ENCODE assay signal across 1 cellular context in the genomic region with DNA sequence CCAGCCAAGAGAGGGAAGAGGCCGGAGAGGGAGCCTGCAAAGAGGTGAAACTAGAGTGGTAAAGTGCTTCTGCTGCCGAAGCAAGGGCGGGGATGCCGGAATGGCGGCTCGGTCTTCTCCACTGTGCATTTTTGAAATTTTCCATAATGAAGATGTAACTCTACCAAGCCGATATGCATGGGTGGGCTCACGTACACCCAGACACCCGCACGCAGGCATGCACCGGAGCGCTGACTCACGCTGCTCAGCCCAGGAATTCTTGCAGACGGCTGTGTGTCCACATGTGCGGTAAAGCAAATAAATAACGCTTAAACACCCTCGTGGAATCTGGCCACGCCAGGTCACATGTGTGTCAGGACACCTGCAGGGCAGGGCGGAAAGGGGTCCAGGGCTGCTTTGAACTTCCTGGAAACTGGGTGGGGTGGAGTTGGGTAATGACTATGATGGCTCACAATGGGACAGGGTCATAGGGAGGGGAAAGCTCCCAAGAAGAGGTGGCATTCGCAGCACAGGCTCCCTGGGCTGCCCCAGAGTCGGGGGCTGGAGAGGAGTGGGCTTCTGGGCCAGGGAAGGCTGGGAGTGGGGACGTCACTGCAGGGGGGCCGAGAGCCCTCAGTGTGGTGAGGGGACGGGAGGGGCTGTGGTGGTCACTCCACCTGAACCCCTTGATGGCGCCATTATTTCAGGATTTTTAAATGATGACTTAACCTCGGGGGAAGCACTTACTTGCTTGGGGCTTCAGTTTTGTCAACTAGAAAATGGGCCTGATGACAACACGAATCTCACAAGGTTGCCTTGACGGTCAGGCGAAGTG.
TF ChIP-seq lines count a peak whose summit lies in the region.

No MANE protein-coding gene starts in this region.

TF ChIP-seq in HepG2, 621 proteins besides CTCF, POLR2A, EP300 and RAD21 (continued from another document and continues in another):
- TF ChIP-seq DZIP1 (CRISPR knock-in tag; IDR thresholded peaks at IDR 0.05) = 0 out of 2 replicates have a peak, but pooled peaks have one; percentile 13
- TF ChIP-seq HMG20B (CRISPR knock-in tag; conservative IDR thresholded peaks at IDR 0.05) = peak; percentile 61; the same call in 1 of the 2 replicates
- peak; percentile 98 for TF ChIP-seq ZBTB20 (CRISPR knock-in tag; IDR thresholded peaks at IDR 0.05; ENCODE audit: borderline replicate concordance, low read depth)
- peak; percentile 21; the same call in 1 of the 2 replicates for TF ChIP-seq ZNF720 (CRISPR knock-in tag; IDR thresholded peaks at IDR 0.05)
- TF ChIP-seq IKZF4 (CRISPR knock-in tag; IDR thresholded peaks at IDR 0.05; ENCODE audit: borderline replicate concordance, low read depth, not compliant biosample characterization) = no peak
- no peak for TF ChIP-seq ZNF24 (IDR thresholded peaks at IDR 0.05)
- peak; percentile 99 for TF ChIP-seq ZNF430 (CRISPR knock-in tag; IDR thresholded peaks at IDR 0.05)
- no peak; the same call in 1 of the 2 replicates for TF ChIP-seq ZNF326 (CRISPR knock-in tag; IDR thresholded peaks at IDR 0.05; ENCODE audit: borderline replicate concordance)
- peak; percentile 60; the same call in 1 of the 2 replicates for TF ChIP-seq ATF7-NPFF (CRISPR knock-in tag; IDR thresholded peaks at IDR 0.05; ENCODE audit: low read depth)
- no peak for TF ChIP-seq CENPX (CRISPR knock-in tag; IDR thresholded peaks at IDR 0.05)
- peak; percentile 98 for TF ChIP-seq ZBTB3 (CRISPR knock-in tag; IDR thresholded peaks at IDR 0.05; ENCODE audit: borderline replicate concordance, low read depth)
- peak; percentile 11; the same call in 1 of the 2 replicates for TF ChIP-seq ZNF891 (CRISPR knock-in tag; IDR thresholded peaks at IDR 0.05)
- TF ChIP-seq ZSCAN31 (CRISPR knock-in tag; IDR thresholded peaks at IDR 0.05; ENCODE audit: low read depth) = no peak; the same call in none of the 2 replicates
- TF ChIP-seq RBM39 (IDR thresholded peaks at IDR 0.05; ENCODE audit: low read depth, low read length, poor library complexity, severe bottlenecking) = peak; percentile 70
- TF ChIP-seq MAZ (IDR thresholded peaks at IDR 0.05; ENCODE audit: borderline replicate concordance, low read depth, low read length) = peak; percentile 33; the same call in 1 of the 2 replicates
- peak; percentile 30; the same call in 1 of the 2 replicates for TF ChIP-seq MAZ (CRISPR knock-in tag; IDR thresholded peaks at IDR 0.05; ENCODE audit: low read depth)
- TF ChIP-seq, protein P1, sequence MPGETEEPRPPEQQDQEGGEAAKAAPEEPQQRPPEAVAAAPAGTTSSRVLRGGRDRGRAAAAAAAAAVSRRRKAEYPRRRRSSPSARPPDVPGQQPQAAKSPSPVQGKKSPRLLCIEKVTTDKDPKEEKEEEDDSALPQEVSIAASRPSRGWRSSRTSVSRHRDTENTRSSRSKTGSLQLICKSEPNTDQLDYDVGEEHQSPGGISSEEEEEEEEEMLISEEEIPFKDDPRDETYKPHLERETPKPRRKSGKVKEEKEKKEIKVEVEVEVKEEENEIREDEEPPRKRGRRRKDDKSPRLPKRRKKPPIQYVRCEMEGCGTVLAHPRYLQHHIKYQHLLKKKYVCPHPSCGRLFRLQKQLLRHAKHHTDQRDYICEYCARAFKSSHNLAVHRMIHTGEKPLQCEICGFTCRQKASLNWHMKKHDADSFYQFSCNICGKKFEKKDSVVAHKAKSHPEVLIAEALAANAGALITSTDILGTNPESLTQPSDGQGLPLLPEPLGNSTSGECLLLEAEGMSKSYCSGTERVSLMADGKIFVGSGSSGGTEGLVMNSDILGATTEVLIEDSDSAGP (CRISPR knock-in tag; IDR thresholded peaks at IDR 0.05; ENCODE audit: borderline replicate concordance) = peak; percentile 95
- peak; percentile 96 for TF ChIP-seq ZNF775 (CRISPR knock-in tag; IDR thresholded peaks at IDR 0.05; ENCODE audit: borderline replicate concordance)
- TF ChIP-seq ZMYM4 (CRISPR knock-in tag; IDR thresholded peaks at IDR 0.05) = peak; percentile 70
- TF ChIP-seq ZNF468 (CRISPR knock-in tag; IDR thresholded peaks at IDR 0.05) = no peak
- TF ChIP-seq THAP9 (CRISPR knock-in tag; IDR thresholded peaks at IDR 0.05; ENCODE audit: borderline replicate concordance) = peak; percentile 81; the same call in 1 of the 2 replicates
- peak; percentile 92; the same call in 1 of the 2 replicates for TF ChIP-seq ZNF567 (CRISPR knock-in tag; IDR thresholded peaks at IDR 0.05; ENCODE audit: borderline replicate concordance)
- no peak for TF ChIP-seq ZBTB2 (CRISPR knock-in tag; IDR thresholded peaks at IDR 0.05; ENCODE audit: low read depth)
- no peak for TF ChIP-seq CREB3 (CRISPR knock-in tag; IDR thresholded peaks at IDR 0.05)
- TF ChIP-seq SOX5 (CRISPR knock-in tag; IDR thresholded peaks at IDR 0.05; ENCODE audit: borderline replicate concordance) = peak; percentile 99
- TF ChIP-seq NFYC (CRISPR knock-in tag; IDR thresholded peaks at IDR 0.05) = peak; percentile 40
- peak; percentile 98 for TF ChIP-seq SP5 (CRISPR knock-in tag; IDR thresholded peaks at IDR 0.05; ENCODE audit: borderline replicate concordance, low read depth)
- no peak; the same call in 1 of the 2 replicates for TF ChIP-seq ZNF766 (CRISPR knock-in tag; IDR thresholded peaks at IDR 0.05; ENCODE audit: borderline replicate concordance)
- no peak for TF ChIP-seq ATAD3A (CRISPR knock-in tag; IDR thresholded peaks at IDR 0.05)
- no peak; the same call in 1 of the 2 replicates for TF ChIP-seq ARNT2 (CRISPR knock-in tag; IDR thresholded peaks at IDR 0.05; ENCODE audit: low read depth)
- TF ChIP-seq ZNF577 (CRISPR knock-in tag; IDR thresholded peaks at IDR 0.05; ENCODE audit: borderline replicate concordance, low read depth) = no peak
- no peak; the same call in 1 of the 2 replicates for TF ChIP-seq NFKBIZ (CRISPR knock-in tag; IDR thresholded peaks at IDR 0.05)
- TF ChIP-seq ZNF780A (CRISPR knock-in tag; IDR thresholded peaks at IDR 0.05) = no peak; the same call in 1 of the 2 replicates
- 0 out of 2 replicates have a peak, but pooled peaks have one; percentile 30 for TF ChIP-seq ZNF484 (CRISPR knock-in tag; IDR thresholded peaks at IDR 0.05; ENCODE audit: borderline replicate concordance, low read depth)
- TF ChIP-seq ETS1 (CRISPR knock-in tag; IDR thresholded peaks at IDR 0.05) = no peak; the same call in 1 of the 2 replicates
- TF ChIP-seq KLF13 (CRISPR knock-in tag; IDR thresholded peaks at IDR 0.05) = 0 out of 2 replicates have a peak, but pooled peaks have one; percentile 28
- peak; percentile 100 for TF ChIP-seq HDAC1 (CRISPR knock-in tag; IDR thresholded peaks at IDR 0.05)
- TF ChIP-seq, protein P2, sequence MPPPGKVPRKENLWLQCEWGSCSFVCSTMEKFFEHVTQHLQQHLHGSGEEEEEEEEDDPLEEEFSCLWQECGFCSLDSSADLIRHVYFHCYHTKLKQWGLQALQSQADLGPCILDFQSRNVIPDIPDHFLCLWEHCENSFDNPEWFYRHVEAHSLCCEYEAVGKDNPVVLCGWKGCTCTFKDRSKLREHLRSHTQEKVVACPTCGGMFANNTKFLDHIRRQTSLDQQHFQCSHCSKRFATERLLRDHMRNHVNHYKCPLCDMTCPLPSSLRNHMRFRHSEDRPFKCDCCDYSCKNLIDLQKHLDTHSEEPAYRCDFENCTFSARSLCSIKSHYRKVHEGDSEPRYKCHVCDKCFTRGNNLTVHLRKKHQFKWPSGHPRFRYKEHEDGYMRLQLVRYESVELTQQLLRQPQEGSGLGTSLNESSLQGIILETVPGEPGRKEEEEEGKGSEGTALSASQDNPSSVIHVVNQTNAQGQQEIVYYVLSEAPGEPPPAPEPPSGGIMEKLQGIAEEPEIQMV (CRISPR knock-in tag; IDR thresholded peaks at IDR 0.05; ENCODE audit: low read depth) = peak; percentile 92
- TF ChIP-seq ZNF614 (CRISPR knock-in tag; IDR thresholded peaks at IDR 0.05; ENCODE audit: borderline replicate concordance) = peak; percentile 100
- peak; percentile 98 for TF ChIP-seq ZNF556 (CRISPR knock-in tag; IDR thresholded peaks at IDR 0.05; ENCODE audit: borderline replicate concordance)
- peak; percentile 75 for TF ChIP-seq ZNF768 (CRISPR knock-in tag; IDR thresholded peaks at IDR 0.05)
- 0 out of 2 replicates have a peak, but pooled peaks have one; percentile 41 for TF ChIP-seq ZNF564 (CRISPR knock-in tag; IDR thresholded peaks at IDR 0.05)
- peak; percentile 100 for TF ChIP-seq TBX2 (CRISPR knock-in tag; IDR thresholded peaks at IDR 0.05; ENCODE audit: borderline replicate concordance)
- peak; percentile 97 for TF ChIP-seq FOXK2 (IDR thresholded peaks at IDR 0.05)
- no peak for TF ChIP-seq ZNF180 (CRISPR knock-in tag; IDR thresholded peaks at IDR 0.05; ENCODE audit: borderline replicate concordance, low read depth)
- TF ChIP-seq RFXAP (CRISPR knock-in tag; IDR thresholded peaks at IDR 0.05; ENCODE audit: borderline replicate concordance) = peak; percentile 88; the same call in 1 of the 2 replicates
- peak; percentile 66 to 85 for TF ChIP-seq MAFK (conservative IDR thresholded peaks at IDR 0.05 in 1 of 2, IDR thresholded peaks at IDR 0.05 in 1 of 2; ENCODE audit: low read length in 2 of 2)
- TF ChIP-seq ZZZ3 (CRISPR knock-in tag; IDR thresholded peaks at IDR 0.05; ENCODE audit: borderline replicate concordance) = peak; percentile 98
- peak; percentile 70; the same call in 1 of the 2 replicates for TF ChIP-seq HHEX (CRISPR knock-in tag; IDR thresholded peaks at IDR 0.05)
